ENCODE assay signal across 31 cellular contexts in the genomic region with DNA sequence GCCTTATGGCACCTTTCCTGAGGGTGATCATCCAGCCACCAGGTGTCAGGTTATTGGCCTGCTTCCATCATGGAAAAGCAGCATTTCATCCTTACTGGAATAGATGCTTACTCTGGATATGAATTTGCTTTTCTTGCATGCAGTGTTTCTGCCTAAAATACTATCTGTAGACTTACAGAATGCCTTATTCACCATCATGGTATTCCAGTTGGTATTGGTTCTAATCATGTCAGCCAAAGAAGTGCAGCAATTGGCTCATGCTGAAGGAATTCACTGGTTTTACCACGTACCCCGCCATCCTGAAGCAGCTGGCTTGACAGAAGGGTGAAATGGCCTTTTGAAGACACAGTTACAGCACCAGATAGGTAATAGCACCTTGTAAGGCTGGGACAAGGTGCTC.
A peak's percentile ranks its signal among the peaks of the same experiment; 100 is the strongest.
DNase-seq lines count a peak whose midpoint lies in the region; FAIRE-seq and TF ChIP-seq lines count a peak whose summit lies in the region.
"Had no signal": no experiment of that assay in that cellular context is flagged by ENCODE, and none has a peak within 500 bp of the region (broad histone marks: within the 10 kb centered on the region; RNA-seq: fewer than 3 reads in every experiment).

No MANE protein-coding gene starts in this region.

- TF ChIP-seq CTCF in astrocyte (IDR thresholded peaks at IDR 0.05; ENCODE audit: insufficient read depth, low read depth, low read length), result no peak

- no peaks in the 10 kb centered on the region for H3K79me1 ChIP-seq in mesenchymal stem cell (replicated peaks; ENCODE audit: low read length, poor library complexity, severe bottlenecking)

- H3K4me1 Mint-ChIP-seq in astrocyte (ENCODE audit: low read depth, unreplicated experiment), result peaks cover 20% of the 10 kb centered on the region
- H3K4me1 Mint-ChIP-seq in activated T-helper 1 cell treated with anti-CD3 and anti-CD28 coated beads, Interleukin-12 subunit alpha, Interleukin-12 subunit beta, Interleukin-2, Interleukin-4 antibody, amounts not matched to agents 30 ng/mL and 10 ng/mL and 1 ng/mL, durations not matched to agents 14 hours and 24 hours and 36 hours (ENCODE audit: low read depth), result no peaks in the 10 kb centered on the region
- H3K4me1 Mint-ChIP-seq: activated naive CD8-positive, alpha-beta T cell treated with anti-CD3 and anti-CD28 coated beads, Interleukin-2, amount 50 U/mL, for 24 hours; brain; CD14-positive monocyte; IgD-negative memory B cell; stimulated activated memory B cell treated with anti-CD40 and anti-IgM and Interleukin-4, amounts not matched to agents 10 μg/mL and 1 μg/mL and 100 μg/mL, for 72 hours had no signal

- H3K4ac ChIP-seq in mesenchymal stem cell (ENCODE audit: low read depth in 1 of 2, low read length in 2 of 2), result no peak overlapping the region

- H3K27ac ChIP-seq in astrocyte (ENCODE audit: low read depth, low read length) (peak overlapping the region; percentile 13), mesenchymal stem cell (ENCODE audit: low read length, poor library complexity, severe bottlenecking) (no peak overlapping the region)
- H3K27ac ChIP-seq: neural progenitor cell, parathyroid adenoma, WERI-Rb-1 had no signal

- DNase-seq in EL, result peak; percentile 24
- DNase-seq in HS-27A (ENCODE audit: low read depth), result peak; percentile 36
- peak; percentile 64 for DNase-seq in astrocyte (ENCODE audit: low read depth)
- no peak for DNase-seq in mesenchymal stem cell
- no peak for DNase-seq in NCI-H526 treated with DMSO at 0.1 percent for 48 hours (lab: John Stamatoyannopoulos, UW)
- DNase-seq in DMS79 (lab: John Stamatoyannopoulos, UW), result no peak
- DNase-seq in activated T-helper 1 cell treated with anti-CD3 and anti-CD28 coated beads, Interleukin-12 subunit alpha, Interleukin-12 subunit beta, Interleukin-2, Interleukin-4 antibody, amounts not matched to agents 30 ng/mL and 10 ng/mL and 1 ng/mL, durations not matched to agents 14 hours and 24 hours and 36 hours (ENCODE audit: low spot score), result no peak
- DNase-seq: activated CD4-positive, alpha-beta T cell treated with anti-CD3 and anti-CD28 coated beads for 48 hours; activated CD8-positive, alpha-beta memory T cell treated with anti-CD3 and anti-CD28 coated beads for 24 hours; activated gamma-delta T cell treated with Interleukin-2 at 50 U/mL for 16 hours; activated naive CD8-positive, alpha-beta T cell treated with anti-CD3 and anti-CD28 coated beads, Interleukin-2, amount 50 U/mL, for 24 hours; Calu3; effector CD4-positive, alpha-beta T cell; erythroblast; left cardiac atrium; NCI-H1105; NCI-H2029 treated with DMSO at 0.1 percent for 48 hours; NCI-H345; NCI-H774; stimulated activated CD4-positive, alpha-beta T cell treated with anti-CD3 and anti-CD28 coated beads, Interleukin-4, amount 100 ng/mL, for 24 hours; substantia nigra; T-helper 2 cell; WERI-Rb-1 had no signal

- no peak overlapping the region for H3K27ac Mint-ChIP-seq in astrocyte (ENCODE audit: unreplicated experiment)
- H3K27ac Mint-ChIP-seq in activated T-helper 1 cell treated with anti-CD3 and anti-CD28 coated beads, Interleukin-12 subunit alpha, Interleukin-12 subunit beta, Interleukin-2, Interleukin-4 antibody, amounts not matched to agents 30 ng/mL and 10 ng/mL and 1 ng/mL, durations not matched to agents 14 hours and 24 hours and 36 hours, result no peak overlapping the region
- H3K27ac Mint-ChIP-seq: activated naive CD8-positive, alpha-beta T cell treated with anti-CD3 and anti-CD28 coated beads, Interleukin-2, amount 50 U/mL, for 24 hours; brain; CD14-positive monocyte; IgD-negative memory B cell; neural progenitor cell; stimulated activated memory B cell treated with anti-CD40 and anti-IgM and Interleukin-4, amounts not matched to agents 10 μg/mL and 1 μg/mL and 100 μg/mL, for 72 hours; type B pancreatic cell had no signal

- no peak overlapping the region for H3K4me3 Mint-ChIP-seq in astrocyte (ENCODE audit: unreplicated experiment)
- no peak overlapping the region for H3K4me3 Mint-ChIP-seq in activated T-helper 1 cell treated with anti-CD3 and anti-CD28 coated beads, Interleukin-12 subunit alpha, Interleukin-12 subunit beta, Interleukin-2, Interleukin-4 antibody, amounts not matched to agents 30 ng/mL and 10 ng/mL and 1 ng/mL, durations not matched to agents 14 hours and 24 hours and 36 hours
- H3K4me3 Mint-ChIP-seq: activated naive CD8-positive, alpha-beta T cell treated with anti-CD3 and anti-CD28 coated beads, Interleukin-2, amount 50 U/mL, for 24 hours; brain; CD14-positive monocyte; IgD-negative memory B cell; neural progenitor cell; stimulated activated memory B cell treated with anti-CD40 and anti-IgM and Interleukin-4, amounts not matched to agents 10 μg/mL and 1 μg/mL and 100 μg/mL, for 72 hours; type B pancreatic cell had no signal

- H3K9me3 ChIP-seq in astrocyte (ENCODE audit: insufficient read depth, low read depth, low read length) (no peaks in the 10 kb centered on the region), mesenchymal stem cell (ENCODE audit: control insufficient read depth, low read length) (peaks cover 7% of the 10 kb centered on the region)

- H3K9ac ChIP-seq in astrocyte (ENCODE audit: low read length) (no peak overlapping the region), mesenchymal stem cell (ENCODE audit: low read length) (no peak overlapping the region)
- H3K9ac ChIP-seq: neural progenitor cell, parathyroid adenoma had no signal

- no peaks in the 10 kb centered on the region for H4K20me1 ChIP-seq in astrocyte (ENCODE audit: insufficient read depth, low read length)

- H3K14ac ChIP-seq in mesenchymal stem cell (ENCODE audit: low read length in 2 of 2), result no peak overlapping the region

- H3K27me3 ChIP-seq in astrocyte (ENCODE audit: insufficient read depth, low read length), result no peaks in the 10 kb centered on the region
- no peaks in the 10 kb centered on the region for H3K27me3 ChIP-seq in mesenchymal stem cell (ENCODE audit: control insufficient read depth in 1 of 2, insufficient read depth in 1 of 2, low read length in 2 of 2)
- H3K27me3 ChIP-seq: neural progenitor cell had no signal

- H3K9me3 Mint-ChIP-seq in astrocyte (ENCODE audit: unreplicated experiment), result peaks cover 2% of the 10 kb centered on the region
- peaks cover 11% of the 10 kb centered on the region for H3K9me3 Mint-ChIP-seq in activated T-helper 1 cell treated with anti-CD3 and anti-CD28 coated beads, Interleukin-12 subunit alpha, Interleukin-12 subunit beta, Interleukin-2, Interleukin-4 antibody, amounts not matched to agents 30 ng/mL and 10 ng/mL and 1 ng/mL, durations not matched to agents 14 hours and 24 hours and 36 hours

- no peak overlapping the region for H3K18ac ChIP-seq in mesenchymal stem cell (ENCODE audit: low read depth in 1 of 2, low read length in 2 of 2)

- no peak overlapping the region for H3K23ac ChIP-seq in mesenchymal stem cell (ENCODE audit: low read length in 2 of 2)

- H4K91ac ChIP-seq in mesenchymal stem cell (ENCODE audit: low read length), result no peak overlapping the region

- H3K4me2 ChIP-seq in astrocyte (ENCODE audit: low read length) (no peak overlapping the region), mesenchymal stem cell (ENCODE audit: low read length, poor library complexity, severe bottlenecking) (no peak overlapping the region)
- H3K4me2 ChIP-seq: neural progenitor cell had no signal

- H2BK5ac ChIP-seq in mesenchymal stem cell (ENCODE audit: low read depth, low read length, poor library complexity, severe bottlenecking), result no peak overlapping the region

- H4K8ac ChIP-seq in mesenchymal stem cell (ENCODE audit: low read length), result no peak overlapping the region

- H2BK12ac ChIP-seq in mesenchymal stem cell (ENCODE audit: low read length in 2 of 2), result peak overlapping the region in 1 of 2 experiments; percentile 77

- H3K4me3 ChIP-seq in astrocyte (ENCODE audit: insufficient read depth, low read depth, low read length) (no peak overlapping the region), mesenchymal stem cell (ENCODE audit: insufficient read depth in 1 of 2, low read depth in 1 of 2, low read length in 2 of 2) (no peak overlapping the region)
- H3K4me3 ChIP-seq: neural progenitor cell had no signal

- peak overlapping the region; percentile 6 for H2AK5ac ChIP-seq in mesenchymal stem cell (ENCODE audit: low read length, severe bottlenecking)

- peak overlapping the region; percentile 44 for H2AFZ ChIP-seq in astrocyte (ENCODE audit: low read depth, low read length)
- H2AFZ ChIP-seq in mesenchymal stem cell (ENCODE audit: low read depth, low read length), result no peak overlapping the region
- H2AFZ ChIP-seq: parathyroid adenoma had no signal

- intact Hi-C loops in activated T-helper 1 cell treated with anti-CD3 and anti-CD28 coated beads, Interleukin-12 subunit alpha, Interleukin-12 subunit beta, Interleukin-2, Interleukin-4 antibody, amounts not matched to agents 30 ng/mL and 10 ng/mL and 1 ng/mL, durations not matched to agents 14 hours and 24 hours and 36 hours (cut with micrococcal nuclease), result no loop called here

- no peak overlapping the region for H2BK15ac ChIP-seq in mesenchymal stem cell (ENCODE audit: low read depth, poor library complexity, severe bottlenecking)

- WGBS in mesenchymal stem cell, result 93% methylated on average over 2 of the region's 2 CpGs

- H3K27me3 Mint-ChIP-seq in astrocyte (ENCODE audit: low read depth, unreplicated experiment), result no peaks in the 10 kb centered on the region
- H3K27me3 Mint-ChIP-seq in activated T-helper 1 cell treated with anti-CD3 and anti-CD28 coated beads, Interleukin-12 subunit alpha, Interleukin-12 subunit beta, Interleukin-2, Interleukin-4 antibody, amounts not matched to agents 30 ng/mL and 10 ng/mL and 1 ng/mL, durations not matched to agents 14 hours and 24 hours and 36 hours (ENCODE audit: insufficient read depth), result no peaks in the 10 kb centered on the region
- H3K27me3 Mint-ChIP-seq: IgD-negative memory B cell; stimulated activated memory B cell treated with anti-CD40 and anti-IgM and Interleukin-4, amounts not matched to agents 10 μg/mL and 1 μg/mL and 100 μg/mL, for 72 hours; type B pancreatic cell had no signal

- H2BK120ac ChIP-seq in mesenchymal stem cell (ENCODE audit: low read depth, low read length), result no peak overlapping the region

- no peaks in the 10 kb centered on the region for H3K79me2 ChIP-seq in astrocyte (ENCODE audit: insufficient read depth, low read length)
- H3K79me2 ChIP-seq: parathyroid adenoma had no signal

- H3K36me3 Mint-ChIP-seq in astrocyte (ENCODE audit: low read depth, unreplicated experiment), result no peaks in the 10 kb centered on the region
- H3K36me3 Mint-ChIP-seq in activated T-helper 1 cell treated with anti-CD3 and anti-CD28 coated beads, Interleukin-12 subunit alpha, Interleukin-12 subunit beta, Interleukin-2, Interleukin-4 antibody, amounts not matched to agents 30 ng/mL and 10 ng/mL and 1 ng/mL, durations not matched to agents 14 hours and 24 hours and 36 hours (ENCODE audit: low read depth), result no peaks in the 10 kb centered on the region
- H3K36me3 Mint-ChIP-seq: brain; CD14-positive monocyte; IgD-negative memory B cell; neural progenitor cell; stimulated activated memory B cell treated with anti-CD40 and anti-IgM and Interleukin-4, amounts not matched to agents 10 μg/mL and 1 μg/mL and 100 μg/mL, for 72 hours; type B pancreatic cell had no signal

- peak; percentile 58 for FAIRE-seq in astrocyte (lab: Jason Lieb, UNC)
- FAIRE-seq: frontal cortex had no signal

- no peaks in the 10 kb centered on the region for H3K36me3 ChIP-seq in astrocyte (ENCODE audit: insufficient read depth, low read length)
- H3K36me3 ChIP-seq in mesenchymal stem cell (ENCODE audit: control insufficient read depth in 1 of 2, insufficient read depth in 2 of 2, low read depth in 1 of 2, low read length in 2 of 2), result no peaks in the 10 kb centered on the region
- H3K36me3 ChIP-seq: neural progenitor cell, WERI-Rb-1 had no signal

- H3K4me1 ChIP-seq in astrocyte (ENCODE audit: insufficient read depth, low read length) (peaks cover 3% of the 10 kb centered on the region), mesenchymal stem cell (ENCODE audit: control insufficient read depth, insufficient read depth, low read depth, low read length) (peaks cover 4% of the 10 kb centered on the region)
- H3K4me1 ChIP-seq: parathyroid adenoma had no signal

Comparison
In these comparisons a context has a peak if more than half of its experiments do, and no peak if none do; other contexts are left out.
1. DNase-seq: peak in EL (single experiment), HS-27A (single experiment) and astrocyte (single experiment); none in mesenchymal stem cell (single experiment), NCI-H526 treated with DMSO at 0.1 percent for 48 hours (single experiment), DMS79 (single experiment) and activated T-helper 1 cell treated with anti-CD3 and anti-CD28 coated beads, Interleukin-12 subunit alpha, Interleukin-12 subunit beta, Interleukin-2, Interleukin-4 antibody, amounts not matched to agents 30 ng/mL and 10 ng/mL and 1 ng/mL, durations not matched to agents 14 hours and 24 hours and 36 hours (single experiment).